In the genomic region with DNA sequence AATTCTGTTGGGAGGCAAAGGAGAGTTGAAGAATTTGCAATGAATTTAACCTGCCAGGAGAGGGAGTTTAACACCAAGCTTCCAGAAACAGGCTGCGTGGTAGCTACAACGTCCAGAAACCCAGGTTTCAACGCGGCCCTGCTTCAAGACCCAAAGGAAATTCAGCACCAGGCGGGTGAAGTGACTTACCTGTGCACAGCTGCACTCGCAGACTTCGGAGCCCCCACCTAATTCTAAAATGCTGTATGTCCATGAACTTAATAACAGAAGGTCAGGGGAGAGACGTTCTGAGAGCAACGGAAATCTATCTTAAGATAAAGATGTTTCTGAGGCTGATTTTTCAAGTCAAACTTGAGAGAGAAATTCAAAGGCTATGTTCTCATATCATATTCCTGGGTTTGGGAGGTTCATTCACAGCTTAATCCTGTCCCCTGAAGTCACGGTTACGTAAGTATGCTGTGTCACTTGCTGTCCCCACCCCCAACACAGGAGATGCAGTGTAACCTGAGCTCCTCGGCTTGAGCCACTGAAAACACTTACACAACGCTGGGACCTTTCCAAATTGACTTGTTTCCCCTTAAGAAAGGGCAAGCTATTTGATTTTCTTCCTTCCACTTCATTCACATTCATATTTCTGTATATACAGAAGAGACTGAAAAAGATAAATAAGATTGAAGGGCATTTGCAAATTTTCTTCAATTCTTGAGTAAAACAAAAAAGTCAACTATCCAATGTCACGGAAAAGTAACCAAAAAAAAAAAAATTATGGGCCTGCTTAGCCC, we compare ENCODE assay signal across 8 cellular contexts. TPM values are rescaled to one million over a fixed set of nuclear protein-coding genes. Genes with fewer than 3 reads are reported as not detected.
DNase-seq lines count a peak whose midpoint lies in the region; ATAC-seq and TF ChIP-seq lines count a peak whose summit lies in the region.

No MANE protein-coding gene starts in this region.

- peaks cover 21% of the 10 kb centered on the region for H3K4me1 Mint-ChIP-seq in CD8-positive, alpha-beta T cell (ENCODE audit: low read depth)
- peaks cover 40% of the 10 kb centered on the region for H3K4me1 Mint-ChIP-seq in activated CD4-positive, alpha-beta memory T cell treated with anti-CD3 and anti-CD28 coated beads, Interleukin-2, amount 10 ng/mL, durations not matched to agents 7 days and 5 days
- peaks cover 18 to 24% of the 10 kb centered on the region in 2 donors for H3K4me1 Mint-ChIP-seq in effector memory CD8-positive, alpha-beta T cell (ENCODE audit: low read depth in 2 of 2)
- H3K4me1 Mint-ChIP-seq in memory B cell: peaks cover 22% of the 10 kb centered on the region

- H3K9me3 Mint-ChIP-seq in CD8-positive, alpha-beta T cell: no peaks in the 10 kb centered on the region
- no peaks in the 10 kb centered on the region for H3K9me3 Mint-ChIP-seq in activated CD4-positive, alpha-beta memory T cell treated with anti-CD3 and anti-CD28 coated beads, Interleukin-2, amount 10 ng/mL, durations not matched to agents 7 days and 5 days
- no peaks in the 10 kb centered on the region for H3K9me3 Mint-ChIP-seq in effector memory CD8-positive, alpha-beta T cell
- no peaks in the 10 kb centered on the region for H3K9me3 Mint-ChIP-seq in memory B cell

- intact Hi-C loops in CD8-positive, alpha-beta T cell (cut with DNase I, micrococcal nuclease): loop anchor here (1.0 kb wide), 4 partner anchors 22 to 353 kb away; a partner anchor contains a TSS

- no peaks in the 10 kb centered on the region for H3K9me3 ChIP-seq in CD8-positive, alpha-beta T cell (ENCODE audit: low read length)

- peak; percentile 74 for TF ChIP-seq CTCF in CD8-positive, alpha-beta T cell (IDR thresholded peaks at IDR 0.05)

- H3K27ac ChIP-seq in CD8-positive, alpha-beta T cell (ENCODE audit: low read depth, low read length): no peak overlapping the region

- POLR2A ChIA-PET in CD8-positive, alpha-beta T cell (lab: Charles Lee): interaction anchor here (0.9 to 2.3 kb wide), 7 partner anchors 22 to 127 kb away, joined by 3 to 16 read pairs (median 4); a partner anchor contains a TSS
- POLR2A ChIA-PET in activated CD4-positive, alpha-beta memory T cell treated with anti-CD3 and anti-CD28 coated beads, Interleukin-2, amount 10 ng/mL, durations not matched to agents 7 days and 5 days (lab: Charles Lee): interaction anchor here (0.5 to 2.8 kb wide), 17 partner anchors 13 to 132 kb away, joined by 3 to 33 read pairs (median 6); a partner anchor contains a TSS

- no peaks in the 10 kb centered on the region for H3K27me3 Mint-ChIP-seq in CD8-positive, alpha-beta T cell (ENCODE audit: low read depth)
- H3K27me3 Mint-ChIP-seq in activated CD4-positive, alpha-beta memory T cell treated with anti-CD3 and anti-CD28 coated beads, Interleukin-2, amount 10 ng/mL, durations not matched to agents 7 days and 5 days: no peaks in the 10 kb centered on the region
- no peaks in the 10 kb centered on the region for H3K27me3 Mint-ChIP-seq in effector memory CD8-positive, alpha-beta T cell
- H3K27me3 Mint-ChIP-seq in memory B cell: no peaks in the 10 kb centered on the region

- no peak overlapping the region for H3K4me3 Mint-ChIP-seq in CD8-positive, alpha-beta T cell
- peak overlapping the region; percentile 34 for H3K4me3 Mint-ChIP-seq in activated CD4-positive, alpha-beta memory T cell treated with anti-CD3 and anti-CD28 coated beads, Interleukin-2, amount 10 ng/mL, durations not matched to agents 7 days and 5 days
- H3K4me3 Mint-ChIP-seq in effector memory CD8-positive, alpha-beta T cell: no peak overlapping the region
- H3K4me3 Mint-ChIP-seq in memory B cell: peak overlapping the region; percentile 50

- H3K27me3 ChIP-seq in CD8-positive, alpha-beta T cell (ENCODE audit: insufficient read depth, low read length): no peaks in the 10 kb centered on the region

- CTCF ChIA-PET in CD8-positive, alpha-beta T cell (lab: Charles Lee): interaction anchor here (0.6 to 11.4 kb wide), 48 partner anchors 8 to 1899 kb away, joined by 3 to 264 read pairs (median 4); a partner anchor contains a TSS
- CTCF ChIA-PET in activated CD4-positive, alpha-beta memory T cell treated with anti-CD3 and anti-CD28 coated beads, Interleukin-2, amount 10 ng/mL, durations not matched to agents 7 days and 5 days (lab: Charles Lee): interaction anchor here (0.6 to 6.4 kb wide), 35 partner anchors 9 to 320 kb away, joined by 3 to 181 read pairs (median 5); a partner anchor contains a TSS

- H3K4me1 ChIP-seq in CD8-positive, alpha-beta T cell (ENCODE audit: insufficient read depth, low read length): peaks cover 6% of the 10 kb centered on the region

- ATAC-seq in CD8-positive, alpha-beta T cell: peak; percentile 84
- ATAC-seq in HG03280 (IDR thresholded peaks at IDR 0.05; ENCODE audit: unreplicated experiment) (peak; percentile 51), memory B cell (ENCODE audit: low read depth) (peak; percentile 72), GM18907 (IDR thresholded peaks at IDR 0.05; ENCODE audit: unreplicated experiment) (no peak)
- ATAC-seq in effector memory CD8-positive, alpha-beta T cell (replicated peaks): peak; percentile 80

- H3K27ac Mint-ChIP-seq in CD8-positive, alpha-beta T cell: peak overlapping the region; percentile 78
- H3K27ac Mint-ChIP-seq in activated CD4-positive, alpha-beta memory T cell treated with anti-CD3 and anti-CD28 coated beads, Interleukin-2, amount 10 ng/mL, durations not matched to agents 7 days and 5 days: peak overlapping the region; percentile 71
- H3K27ac Mint-ChIP-seq in effector memory CD8-positive, alpha-beta T cell: peak overlapping the region; percentile 29 to 81
- no peak overlapping the region for H3K27ac Mint-ChIP-seq in memory B cell

- H3K36me3 ChIP-seq in CD8-positive, alpha-beta T cell (ENCODE audit: insufficient read depth, low read length): no peaks in the 10 kb centered on the region

- peak in 6 of 7 experiments; percentile 16 to 71 (median 48) for DNase-seq in CD8-positive, alpha-beta T cell
- peak; percentile 7 for DNase-seq in NCI-H748 treated with DMSO at 0.1 percent for 48 hours (lab: John Stamatoyannopoulos, UW)
- peak; percentile 59 for DNase-seq in activated CD4-positive, alpha-beta memory T cell treated with anti-CD3 and anti-CD28 coated beads, Interleukin-2, amount 10 ng/mL, durations not matched to agents 7 days and 5 days
- peak; percentile 13 to 37 (median 27) for DNase-seq in effector memory CD8-positive, alpha-beta T cell
- peak in 1 of 2 donors; percentile 51 for DNase-seq in memory B cell (ENCODE audit: low spot score in 2 of 2)
- peak; percentile 24 to 71 (median 42) for DNase-seq in stimulated activated naive CD4-positive, alpha-beta T cell (lab: John Stamatoyannopoulos, UW)

- no peak overlapping the region for H3K4me3 ChIP-seq in CD8-positive, alpha-beta T cell (ENCODE audit: low read depth, low read length)

- peaks cover 14% of the 10 kb centered on the region for H3K36me3 Mint-ChIP-seq in CD8-positive, alpha-beta T cell
- peaks cover 23% of the 10 kb centered on the region for H3K36me3 Mint-ChIP-seq in activated CD4-positive, alpha-beta memory T cell treated with anti-CD3 and anti-CD28 coated beads, Interleukin-2, amount 10 ng/mL, durations not matched to agents 7 days and 5 days (ENCODE audit: low read depth)
- peaks cover 24% of the 10 kb centered on the region for H3K36me3 Mint-ChIP-seq in effector memory CD8-positive, alpha-beta T cell (ENCODE audit: insufficient read depth)
- H3K36me3 Mint-ChIP-seq in memory B cell: peaks cover 2% of the 10 kb centered on the region

RNA-seq across cellular contexts. Expression of a gene that starts 22.7 kb away (rescaled TPM):
- total RNA-seq in CD8-positive, alpha-beta T cell: 10 to 100 TPM; 48.6 to 49.6 TPM
- total RNA-seq in activated CD4-positive, alpha-beta memory T cell treated with anti-CD3 and anti-CD28 coated beads, Interleukin-2, amount 10 ng/mL, durations not matched to agents 7 days and 5 days: 10 to 100 TPM; 65.3 to 73.4 TPM

Comparison
In these comparisons a context has a peak if more than half of its experiments do, and no peak if none do; other contexts are left out.
1. H3K4me3 Mint-ChIP-seq: peak in activated CD4-positive, alpha-beta memory T cell treated with anti-CD3 and anti-CD28 coated beads, Interleukin-2, amount 10 ng/mL, durations not matched to agents 7 days and 5 days (single experiment) and memory B cell (single experiment); none in CD8-positive, alpha-beta T cell (single experiment) and effector memory CD8-positive, alpha-beta T cell (0 of 2).